In the genomic region with DNA sequence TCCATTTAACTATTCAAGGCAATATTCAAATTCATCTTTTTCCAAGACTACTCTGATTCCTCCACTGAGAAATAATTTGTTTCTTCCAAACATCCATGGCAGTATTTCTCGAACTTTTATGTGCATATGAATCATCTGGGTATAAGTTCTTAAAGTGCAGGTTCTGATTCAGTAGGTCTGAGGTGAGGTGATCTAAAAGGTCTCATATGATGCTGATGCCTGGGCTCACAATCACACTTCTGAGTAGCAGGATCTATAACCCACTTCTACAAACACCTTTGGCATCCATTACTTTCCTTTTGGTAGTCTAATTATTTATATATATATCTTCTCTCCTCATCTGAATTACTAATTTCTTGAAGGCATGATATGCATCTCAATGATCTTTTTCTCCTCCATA, we compare ENCODE assay signal across 20 cellular contexts.
"Had no signal": no experiment of that assay in that cellular context is flagged by ENCODE, and none has a peak within 500 bp of the region (broad histone marks: within the 10 kb centered on the region; RNA-seq: fewer than 3 reads in every experiment).

No MANE protein-coding gene starts in this region.

- H3K27ac Mint-ChIP-seq: progenitor cell of endocrine pancreas had no signal

- H3K9me3 Mint-ChIP-seq: naive thymus-derived CD4-positive, alpha-beta T cell; neural crest cell had no signal

- H3K27me3 Mint-ChIP-seq: naive thymus-derived CD4-positive, alpha-beta T cell; progenitor cell of endocrine pancreas had no signal

- H3K4me3 ChIP-seq: heart left ventricle, ovary, stomach, thoracic aorta, transverse colon had no signal

- H3K4me3 Mint-ChIP-seq: neural crest cell had no signal

- FAIRE-seq: endometrium, frontal cortex, small intestine had no signal

- ATAC-seq: esophagus mucosa; heart left ventricle; naive thymus-derived CD4-positive, alpha-beta T cell; right cardiac atrium had no signal

- DNase-seq: effector memory CD4-positive, alpha-beta T cell; heart left ventricle; hypothalamus; islet precursor cell; mammary epithelial cell; naive thymus-derived CD4-positive, alpha-beta T cell; nucleus accumbens; ovary; right cardiac atrium; small intestine; stimulated activated CD4-positive, alpha-beta T cell treated with anti-CD3 and anti-CD28 coated beads, Interleukin-12 subunit alpha, Interleukin-12 subunit beta, amount 100 ng/mL, for 4 hours; stomach; substantia nigra; transverse colon had no signal

- H3K27ac ChIP-seq: heart left ventricle, ovary, stomach, thoracic aorta, transverse colon had no signal

- H3K9me3 ChIP-seq: heart left ventricle, ovary, stomach, thoracic aorta, transverse colon had no signal

- H3K27me3 ChIP-seq: heart left ventricle, ovary, stomach, transverse colon had no signal

- H3K36me3 ChIP-seq: heart left ventricle, ovary, stomach, thoracic aorta, transverse colon had no signal
